Comparison of ENCODE assay signal across 27 cellular contexts in the genomic region with DNA sequence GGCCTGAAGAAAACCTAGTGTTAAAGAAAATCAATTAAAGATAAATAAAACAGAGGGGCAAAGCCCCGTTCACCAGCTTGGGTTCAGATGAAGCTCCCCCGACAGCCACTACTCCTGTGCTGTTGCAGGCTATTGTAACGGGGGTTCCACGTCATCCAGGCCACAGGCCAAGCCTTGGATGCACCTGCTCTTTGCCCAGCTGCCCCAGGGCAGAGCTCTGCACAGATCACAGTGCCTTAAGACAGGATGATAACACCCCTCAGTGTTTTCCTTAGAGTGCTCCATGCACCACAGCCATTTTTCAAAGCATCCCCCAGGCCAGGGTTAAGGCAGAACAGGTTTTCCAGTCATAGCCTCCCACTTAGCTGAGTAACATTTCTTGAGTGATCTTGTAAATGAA.
DNase-seq lines count a peak whose midpoint lies in the region; ATAC-seq and TF ChIP-seq lines count a peak whose summit lies in the region.
"Had no signal": no experiment of that assay in that cellular context is flagged by ENCODE, and none has a peak within 500 bp of the region (broad histone marks: within the 10 kb centered on the region; RNA-seq: fewer than 3 reads in every experiment).

No MANE protein-coding gene starts in this region.

- H3K4me3 Mint-ChIP-seq in activated naive CD8-positive, alpha-beta T cell treated with anti-CD3 and anti-CD28 coated beads, Interleukin-2, amount 50 U/mL, for 24 hours: no peak overlapping the region
- H3K4me3 Mint-ChIP-seq: activated B cell treated with CpG ODN at 0.5 μM for 24 hours; CD4-positive, alpha-beta T cell had no signal

- no peaks in the 10 kb centered on the region for H3K36me3 ChIP-seq in neutrophil
- H3K36me3 ChIP-seq: HAP-1 had no signal

- H3K4me1 Mint-ChIP-seq in activated naive CD8-positive, alpha-beta T cell treated with anti-CD3 and anti-CD28 coated beads, Interleukin-2, amount 50 U/mL, for 24 hours: peaks cover 35% of the 10 kb centered on the region

- no peaks in the 10 kb centered on the region for H3K27me3 Mint-ChIP-seq in activated naive CD8-positive, alpha-beta T cell treated with anti-CD3 and anti-CD28 coated beads, Interleukin-2, amount 50 U/mL, for 24 hours
- H3K27me3 Mint-ChIP-seq: activated B cell treated with CpG ODN at 0.5 μM for 24 hours; activated naive CD4-positive, alpha-beta T cell treated with anti-CD3 and anti-CD28 coated beads, Interleukin-2, amount 50 U/mL, for 24 hours; CD4-positive, alpha-beta T cell; stimulated activated naive B cell treated with anti-CD40 and anti-IgM and Interleukin-4, amounts not matched to agents 10 μg/mL and 1 μg/mL and 100 μg/mL, for 72 hours had no signal

- no peak for ATAC-seq in activated naive CD8-positive, alpha-beta T cell treated with anti-CD3 and anti-CD28 coated beads, Interleukin-2, amount 50 U/mL, for 24 hours
- no peak for ATAC-seq in GM18868 (IDR thresholded peaks at IDR 0.05; ENCODE audit: unreplicated experiment)
- ATAC-seq: mucosa of descending colon had no signal

- DNase-seq in DMS53 (lab: John Stamatoyannopoulos, UW) (peak; percentile 26), DMS53 treated with DMSO at 0.1 percent for 48 hours (lab: John Stamatoyannopoulos, UW; ENCODE audit: unreplicated experiment) (no peak), NCI-H1092 (lab: John Stamatoyannopoulos, UW) (peak; percentile 37), GDM1 (lab: John Stamatoyannopoulos, UW) (no peak)
- no peak for DNase-seq in activated naive CD8-positive, alpha-beta T cell treated with anti-CD3 and anti-CD28 coated beads, Interleukin-2, amount 50 U/mL, for 24 hours
- no peak for DNase-seq in stimulated activated naive CD4-positive, alpha-beta T cell treated with Interleukin-2 at 50 U/mL for 16 hours (lab: John Stamatoyannopoulos, UW)
- DNase-seq: activated B cell treated with CpG ODN at 0.5 μM for 24 hours; activated CD4-positive, alpha-beta T cell treated with anti-CD3 and anti-CD28 coated beads, Interleukin-2, amount 50 U/mL, for 4 hours; CD4-positive, alpha-beta T cell; effector memory CD4-positive, alpha-beta T cell; erythroblast; lower lobe of right lung; mucosa of descending colon; NCI-H1417 treated with DMSO at 0.1 percent for 48 hours; NK-92 treated with Interleukin-12 subunit alpha and Interleukin-12 subunit beta, amount 100 ng/mL, for 24 hours; right cardiac atrium; stimulated activated CD4-positive, alpha-beta T cell treated with anti-CD3 and anti-CD28 coated beads, Interleukin-4, amount 100 ng/mL, for 4 hours; stimulated activated naive B cell treated with anti-CD40 and anti-IgM and Interleukin-4, amounts not matched to agents 10 μg/mL and 1 μg/mL and 100 μg/mL, for 72 hours had no signal

- H3K27ac Mint-ChIP-seq in activated naive CD8-positive, alpha-beta T cell treated with anti-CD3 and anti-CD28 coated beads, Interleukin-2, amount 50 U/mL, for 24 hours: peak overlapping the region; percentile 62
- H3K27ac Mint-ChIP-seq: activated B cell treated with CpG ODN at 0.5 μM for 24 hours had no signal

- peaks cover 13% of the 10 kb centered on the region for H3K36me3 Mint-ChIP-seq in activated naive CD8-positive, alpha-beta T cell treated with anti-CD3 and anti-CD28 coated beads, Interleukin-2, amount 50 U/mL, for 24 hours (ENCODE audit: low read depth)

- H3K9me3 Mint-ChIP-seq in activated naive CD8-positive, alpha-beta T cell treated with anti-CD3 and anti-CD28 coated beads, Interleukin-2, amount 50 U/mL, for 24 hours: no peaks in the 10 kb centered on the region
- H3K9me3 Mint-ChIP-seq: activated B cell treated with CpG ODN at 0.5 μM for 24 hours; activated naive CD4-positive, alpha-beta T cell treated with anti-CD3 and anti-CD28 coated beads, Interleukin-2, amount 50 U/mL, for 24 hours; CD4-positive, alpha-beta T cell; stimulated activated naive B cell treated with anti-CD40 and anti-IgM and Interleukin-4, amounts not matched to agents 10 μg/mL and 1 μg/mL and 100 μg/mL, for 72 hours had no signal

- TF ChIP-seq CTCF in neutrophil (IDR thresholded peaks at IDR 0.05): no peak

- H3K27me3 ChIP-seq in neutrophil: no peaks in the 10 kb centered on the region
- H3K27me3 ChIP-seq: SJSA1, vagina had no signal

- H3K4me3 ChIP-seq in neutrophil (ENCODE audit: low read depth in 1 of 2, low read length in 1 of 2): no peak overlapping the region
- H3K4me3 ChIP-seq: HAP-1, lower lobe of right lung, mucosa of descending colon, SJSA1, thoracic aorta, vagina had no signal

- peak overlapping the region; percentile 59 for H3K27ac ChIP-seq in neutrophil
- H3K27ac ChIP-seq: 22Rv1, parathyroid adenoma, SJSA1, thoracic aorta, vagina had no signal

- no peaks in the 10 kb centered on the region for H3K9me3 ChIP-seq in neutrophil
- H3K9me3 ChIP-seq: HAP-1, lower lobe of right lung, mucosa of descending colon, SJSA1, thoracic aorta, vagina had no signal

- H3K4me1 ChIP-seq in neutrophil (ENCODE audit: control insufficient read depth in 1 of 2, insufficient read depth in 1 of 2, low read depth in 1 of 2, low read length in 1 of 2): peaks cover 38 to 39% of the 10 kb centered on the region in 2 experiments
- H3K4me1 ChIP-seq: parathyroid adenoma had no signal

Comparison
In these comparisons a context has a peak if more than half of its experiments do, and no peak if none do; other contexts are left out.
1. DNase-seq: peak in DMS53 (single experiment) and NCI-H1092 (single experiment); none in DMS53 treated with DMSO at 0.1 percent for 48 hours (single experiment), activated naive CD8-positive, alpha-beta T cell treated with anti-CD3 and anti-CD28 coated beads, Interleukin-2, amount 50 U/mL, for 24 hours (single experiment), stimulated activated naive CD4-positive, alpha-beta T cell treated with Interleukin-2 at 50 U/mL for 16 hours (single experiment) and GDM1 (single experiment).